ENCODE assay signal across 1 cellular context in the genomic region with DNA sequence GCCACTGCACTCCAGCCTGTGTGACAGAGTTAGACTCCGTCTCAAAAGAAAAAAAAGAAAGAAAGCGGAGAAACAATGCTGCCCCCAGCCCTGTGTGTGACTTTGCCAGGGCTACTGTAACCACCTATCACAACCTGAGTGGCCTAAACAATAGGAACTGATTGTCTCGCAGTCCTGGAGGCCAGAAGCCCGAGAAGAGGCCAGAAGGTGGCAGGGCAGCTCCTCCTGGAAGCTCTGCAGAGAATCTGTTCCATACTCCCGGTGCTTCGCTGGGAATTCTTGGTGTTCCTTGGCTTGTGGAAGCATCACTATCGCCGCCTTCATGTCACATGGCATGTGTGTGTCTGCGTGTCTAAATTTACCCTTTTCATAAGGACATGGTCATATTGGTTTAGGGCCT.
TF ChIP-seq lines count a peak whose summit lies in the region.

No MANE protein-coding gene starts in this region.

TF ChIP-seq in K562, 482 proteins besides CTCF, POLR2A, EP300 and RAD21:
- TF ChIP-seq ZNF140 (CRISPR knock-in tag; IDR thresholded peaks at IDR 0.05) (no peak), SETDB1 (IDR thresholded peaks at IDR 0.05; ENCODE audit: low read length) (no peak), RBM39 (optimal IDR thresholded peaks at IDR 0.05; ENCODE audit: low read depth, low read length) (no peak), BRCA1 (IDR thresholded peaks at IDR 0.05) (no peak), BRCA1 (CRISPR knock-in tag; IDR thresholded peaks at IDR 0.05) (no peak), KDM5B (IDR thresholded peaks at IDR 0.05; ENCODE audit: insufficient replicate concordance, low read depth, low read length) (no peak), ZC3H4 (CRISPR knock-in tag; IDR thresholded peaks at IDR 0.05; ENCODE audit: borderline replicate concordance) (no peak), ZNF561 (CRISPR knock-in tag; conservative IDR thresholded peaks at IDR 0.05) (no peak), CXXC5 (CRISPR knock-in tag; IDR thresholded peaks at IDR 0.05) (no peak), EHMT2 (IDR thresholded peaks at IDR 0.05) (no peak), PHB (CRISPR knock-in tag; IDR thresholded peaks at IDR 0.05) (no peak), JUND (IDR thresholded peaks at IDR 0.05; ENCODE audit: borderline replicate concordance, low read depth, low read length) (no peak), JUND (tag; IDR thresholded peaks at IDR 0.05; ENCODE audit: borderline replicate concordance, low read depth, low read length) (no peak), MCM5 (IDR thresholded peaks at IDR 0.05; ENCODE audit: low read depth) (no peak), ZNF785 (CRISPR knock-in tag; IDR thresholded peaks at IDR 0.05) (no peak), ZNF551 (CRISPR knock-in tag; IDR thresholded peaks at IDR 0.05) (no peak), POLR2B (IDR thresholded peaks at IDR 0.05; ENCODE audit: low read depth, partially characterized antibody) (no peak)
- TF ChIP-seq, protein P1, sequence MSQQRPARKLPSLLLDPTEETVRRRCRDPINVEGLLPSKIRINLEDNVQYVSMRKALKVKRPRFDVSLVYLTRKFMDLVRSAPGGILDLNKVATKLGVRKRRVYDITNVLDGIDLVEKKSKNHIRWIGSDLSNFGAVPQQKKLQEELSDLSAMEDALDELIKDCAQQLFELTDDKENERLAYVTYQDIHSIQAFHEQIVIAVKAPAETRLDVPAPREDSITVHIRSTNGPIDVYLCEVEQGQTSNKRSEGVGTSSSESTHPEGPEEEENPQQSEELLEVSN (IDR thresholded peaks at IDR 0.05; ENCODE audit: borderline replicate concordance in 1 of 2, extremely low read depth in 1 of 2, insufficient read depth in 1 of 2, insufficient read length in 1 of 2, low read depth in 1 of 2, low read length in 1 of 2, poor library complexity in 1 of 2, severe bottlenecking in 1 of 2): no peak
- TF ChIP-seq, protein P2, sequence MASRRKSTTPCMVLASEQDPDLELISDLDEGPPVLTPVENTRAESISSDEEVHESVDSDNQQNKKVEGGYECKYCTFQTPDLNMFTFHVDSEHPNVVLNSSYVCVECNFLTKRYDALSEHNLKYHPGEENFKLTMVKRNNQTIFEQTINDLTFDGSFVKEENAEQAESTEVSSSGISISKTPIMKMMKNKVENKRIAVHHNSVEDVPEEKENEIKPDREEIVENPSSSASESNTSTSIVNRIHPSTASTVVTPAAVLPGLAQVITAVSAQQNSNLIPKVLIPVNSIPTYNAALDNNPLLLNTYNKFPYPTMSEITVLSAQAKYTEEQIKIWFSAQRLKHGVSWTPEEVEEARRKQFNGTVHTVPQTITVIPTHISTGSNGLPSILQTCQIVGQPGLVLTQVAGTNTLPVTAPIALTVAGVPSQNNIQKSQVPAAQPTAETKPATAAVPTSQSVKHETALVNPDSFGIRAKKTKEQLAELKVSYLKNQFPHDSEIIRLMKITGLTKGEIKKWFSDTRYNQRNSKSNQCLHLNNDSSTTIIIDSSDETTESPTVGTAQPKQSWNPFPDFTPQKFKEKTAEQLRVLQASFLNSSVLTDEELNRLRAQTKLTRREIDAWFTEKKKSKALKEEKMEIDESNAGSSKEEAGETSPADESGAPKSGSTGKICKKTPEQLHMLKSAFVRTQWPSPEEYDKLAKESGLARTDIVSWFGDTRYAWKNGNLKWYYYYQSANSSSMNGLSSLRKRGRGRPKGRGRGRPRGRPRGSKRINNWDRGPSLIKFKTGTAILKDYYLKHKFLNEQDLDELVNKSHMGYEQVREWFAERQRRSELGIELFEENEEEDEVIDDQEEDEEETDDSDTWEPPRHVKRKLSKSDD (conservative IDR thresholded peaks at IDR 0.05; ENCODE audit: low read length): no peak
- TF ChIP-seq, protein P3, sequence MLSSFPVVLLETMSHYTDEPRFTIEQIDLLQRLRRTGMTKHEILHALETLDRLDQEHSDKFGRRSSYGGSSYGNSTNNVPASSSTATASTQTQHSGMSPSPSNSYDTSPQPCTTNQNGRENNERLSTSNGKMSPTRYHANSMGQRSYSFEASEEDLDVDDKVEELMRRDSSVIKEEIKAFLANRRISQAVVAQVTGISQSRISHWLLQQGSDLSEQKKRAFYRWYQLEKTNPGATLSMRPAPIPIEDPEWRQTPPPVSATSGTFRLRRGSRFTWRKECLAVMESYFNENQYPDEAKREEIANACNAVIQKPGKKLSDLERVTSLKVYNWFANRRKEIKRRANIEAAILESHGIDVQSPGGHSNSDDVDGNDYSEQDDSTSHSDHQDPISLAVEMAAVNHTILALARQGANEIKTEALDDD (IDR thresholded peaks at IDR 0.05): no peak
- TF ChIP-seq, protein P4, sequence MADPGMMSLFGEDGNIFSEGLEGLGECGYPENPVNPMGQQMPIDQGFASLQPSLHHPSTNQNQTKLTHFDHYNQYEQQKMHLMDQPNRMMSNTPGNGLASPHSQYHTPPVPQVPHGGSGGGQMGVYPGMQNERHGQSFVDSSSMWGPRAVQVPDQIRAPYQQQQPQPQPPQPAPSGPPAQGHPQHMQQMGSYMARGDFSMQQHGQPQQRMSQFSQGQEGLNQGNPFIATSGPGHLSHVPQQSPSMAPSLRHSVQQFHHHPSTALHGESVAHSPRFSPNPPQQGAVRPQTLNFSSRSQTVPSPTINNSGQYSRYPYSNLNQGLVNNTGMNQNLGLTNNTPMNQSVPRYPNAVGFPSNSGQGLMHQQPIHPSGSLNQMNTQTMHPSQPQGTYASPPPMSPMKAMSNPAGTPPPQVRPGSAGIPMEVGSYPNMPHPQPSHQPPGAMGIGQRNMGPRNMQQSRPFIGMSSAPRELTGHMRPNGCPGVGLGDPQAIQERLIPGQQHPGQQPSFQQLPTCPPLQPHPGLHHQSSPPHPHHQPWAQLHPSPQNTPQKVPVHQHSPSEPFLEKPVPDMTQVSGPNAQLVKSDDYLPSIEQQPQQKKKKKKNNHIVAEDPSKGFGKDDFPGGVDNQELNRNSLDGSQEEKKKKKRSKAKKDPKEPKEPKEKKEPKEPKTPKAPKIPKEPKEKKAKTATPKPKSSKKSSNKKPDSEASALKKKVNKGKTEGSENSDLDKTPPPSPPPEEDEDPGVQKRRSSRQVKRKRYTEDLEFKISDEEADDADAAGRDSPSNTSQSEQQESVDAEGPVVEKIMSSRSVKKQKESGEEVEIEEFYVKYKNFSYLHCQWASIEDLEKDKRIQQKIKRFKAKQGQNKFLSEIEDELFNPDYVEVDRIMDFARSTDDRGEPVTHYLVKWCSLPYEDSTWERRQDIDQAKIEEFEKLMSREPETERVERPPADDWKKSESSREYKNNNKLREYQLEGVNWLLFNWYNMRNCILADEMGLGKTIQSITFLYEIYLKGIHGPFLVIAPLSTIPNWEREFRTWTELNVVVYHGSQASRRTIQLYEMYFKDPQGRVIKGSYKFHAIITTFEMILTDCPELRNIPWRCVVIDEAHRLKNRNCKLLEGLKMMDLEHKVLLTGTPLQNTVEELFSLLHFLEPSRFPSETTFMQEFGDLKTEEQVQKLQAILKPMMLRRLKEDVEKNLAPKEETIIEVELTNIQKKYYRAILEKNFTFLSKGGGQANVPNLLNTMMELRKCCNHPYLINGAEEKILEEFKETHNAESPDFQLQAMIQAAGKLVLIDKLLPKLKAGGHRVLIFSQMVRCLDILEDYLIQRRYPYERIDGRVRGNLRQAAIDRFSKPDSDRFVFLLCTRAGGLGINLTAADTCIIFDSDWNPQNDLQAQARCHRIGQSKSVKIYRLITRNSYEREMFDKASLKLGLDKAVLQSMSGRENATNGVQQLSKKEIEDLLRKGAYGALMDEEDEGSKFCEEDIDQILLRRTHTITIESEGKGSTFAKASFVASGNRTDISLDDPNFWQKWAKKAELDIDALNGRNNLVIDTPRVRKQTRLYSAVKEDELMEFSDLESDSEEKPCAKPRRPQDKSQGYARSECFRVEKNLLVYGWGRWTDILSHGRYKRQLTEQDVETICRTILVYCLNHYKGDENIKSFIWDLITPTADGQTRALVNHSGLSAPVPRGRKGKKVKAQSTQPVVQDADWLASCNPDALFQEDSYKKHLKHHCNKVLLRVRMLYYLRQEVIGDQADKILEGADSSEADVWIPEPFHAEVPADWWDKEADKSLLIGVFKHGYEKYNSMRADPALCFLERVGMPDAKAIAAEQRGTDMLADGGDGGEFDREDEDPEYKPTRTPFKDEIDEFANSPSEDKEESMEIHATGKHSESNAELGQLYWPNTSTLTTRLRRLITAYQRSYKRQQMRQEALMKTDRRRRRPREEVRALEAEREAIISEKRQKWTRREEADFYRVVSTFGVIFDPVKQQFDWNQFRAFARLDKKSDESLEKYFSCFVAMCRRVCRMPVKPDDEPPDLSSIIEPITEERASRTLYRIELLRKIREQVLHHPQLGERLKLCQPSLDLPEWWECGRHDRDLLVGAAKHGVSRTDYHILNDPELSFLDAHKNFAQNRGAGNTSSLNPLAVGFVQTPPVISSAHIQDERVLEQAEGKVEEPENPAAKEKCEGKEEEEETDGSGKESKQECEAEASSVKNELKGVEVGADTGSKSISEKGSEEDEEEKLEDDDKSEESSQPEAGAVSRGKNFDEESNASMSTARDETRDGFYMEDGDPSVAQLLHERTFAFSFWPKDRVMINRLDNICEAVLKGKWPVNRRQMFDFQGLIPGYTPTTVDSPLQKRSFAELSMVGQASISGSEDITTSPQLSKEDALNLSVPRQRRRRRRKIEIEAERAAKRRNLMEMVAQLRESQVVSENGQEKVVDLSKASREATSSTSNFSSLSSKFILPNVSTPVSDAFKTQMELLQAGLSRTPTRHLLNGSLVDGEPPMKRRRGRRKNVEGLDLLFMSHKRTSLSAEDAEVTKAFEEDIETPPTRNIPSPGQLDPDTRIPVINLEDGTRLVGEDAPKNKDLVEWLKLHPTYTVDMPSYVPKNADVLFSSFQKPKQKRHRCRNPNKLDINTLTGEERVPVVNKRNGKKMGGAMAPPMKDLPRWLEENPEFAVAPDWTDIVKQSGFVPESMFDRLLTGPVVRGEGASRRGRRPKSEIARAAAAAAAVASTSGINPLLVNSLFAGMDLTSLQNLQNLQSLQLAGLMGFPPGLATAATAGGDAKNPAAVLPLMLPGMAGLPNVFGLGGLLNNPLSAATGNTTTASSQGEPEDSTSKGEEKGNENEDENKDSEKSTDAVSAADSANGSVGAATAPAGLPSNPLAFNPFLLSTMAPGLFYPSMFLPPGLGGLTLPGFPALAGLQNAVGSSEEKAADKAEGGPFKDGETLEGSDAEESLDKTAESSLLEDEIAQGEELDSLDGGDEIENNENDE (IDR thresholded peaks at IDR 0.05; ENCODE audit: low read depth, low read length): no peak
- TF ChIP-seq, protein P5, sequence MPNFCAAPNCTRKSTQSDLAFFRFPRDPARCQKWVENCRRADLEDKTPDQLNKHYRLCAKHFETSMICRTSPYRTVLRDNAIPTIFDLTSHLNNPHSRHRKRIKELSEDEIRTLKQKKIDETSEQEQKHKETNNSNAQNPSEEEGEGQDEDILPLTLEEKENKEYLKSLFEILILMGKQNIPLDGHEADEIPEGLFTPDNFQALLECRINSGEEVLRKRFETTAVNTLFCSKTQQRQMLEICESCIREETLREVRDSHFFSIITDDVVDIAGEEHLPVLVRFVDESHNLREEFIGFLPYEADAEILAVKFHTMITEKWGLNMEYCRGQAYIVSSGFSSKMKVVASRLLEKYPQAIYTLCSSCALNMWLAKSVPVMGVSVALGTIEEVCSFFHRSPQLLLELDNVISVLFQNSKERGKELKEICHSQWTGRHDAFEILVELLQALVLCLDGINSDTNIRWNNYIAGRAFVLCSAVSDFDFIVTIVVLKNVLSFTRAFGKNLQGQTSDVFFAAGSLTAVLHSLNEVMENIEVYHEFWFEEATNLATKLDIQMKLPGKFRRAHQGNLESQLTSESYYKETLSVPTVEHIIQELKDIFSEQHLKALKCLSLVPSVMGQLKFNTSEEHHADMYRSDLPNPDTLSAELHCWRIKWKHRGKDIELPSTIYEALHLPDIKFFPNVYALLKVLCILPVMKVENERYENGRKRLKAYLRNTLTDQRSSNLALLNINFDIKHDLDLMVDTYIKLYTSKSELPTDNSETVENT (CRISPR knock-in tag; IDR thresholded peaks at IDR 0.05): no peak
